ENCODE assay signal across 12 cellular contexts in genomic region chr11:27470166-27470565, GRCh38. TPM values are rescaled to one million over a fixed set of nuclear protein-coding genes. Genes with fewer than 3 reads are reported as not detected.
DNase-seq lines count a peak whose midpoint lies in the region; ATAC-seq, FAIRE-seq and TF ChIP-seq lines count a peak whose summit lies in the region.
"Had no signal": no experiment of that assay in that cellular context is flagged by ENCODE, and none has a peak within 500 bp of the region (broad histone marks: within the 10 kb centered on the region; RNA-seq: fewer than 3 reads in every experiment).

No MANE protein-coding gene starts in this region.

- intact Hi-C loops in lower leg skin (cut with DNase I; ENCODE audit: low total_unique reads), result no loop called here

- H3K9me3 ChIP-seq in HAP-1, result no peaks in the 10 kb centered on the region
- H3K9me3 ChIP-seq in astrocyte (ENCODE audit: insufficient read depth, low read depth, low read length), result no peaks in the 10 kb centered on the region
- H3K9me3 ChIP-seq in iPS-18a (ENCODE audit: control insufficient read depth, low read depth, low read length), result no peaks in the 10 kb centered on the region

- WGBS in lower leg skin, 2 donors, result 29 to 31% methylated on average over 3 of the region's 3 CpGs

- in situ Hi-C loops in HAP-1 (cut with MboI; ENCODE audit: low sequenced_read_pairs), result loop anchor here (25.0 kb wide), 1 partner anchor 108 kb away; the partner anchor contains the start of gene CCDC34

- peak overlapping the region; percentile 88 for H3K4me3 Mint-ChIP-seq in astrocyte (ENCODE audit: unreplicated experiment)

- H3K36me3 ChIP-seq in HAP-1 (replicated peaks) (no peaks in the 10 kb centered on the region), astrocyte (ENCODE audit: insufficient read depth, low read length) (no peaks in the 10 kb centered on the region), iPS-18a (ENCODE audit: control insufficient read depth, low read depth, low read length) (no peaks in the 10 kb centered on the region)

- no peak for FAIRE-seq in astrocyte (lab: Jason Lieb, UNC)

- TF ChIP-seq POLR2A in lower leg skin (IDR thresholded peaks at IDR 0.05), result no peak

- H3K36me3 Mint-ChIP-seq in astrocyte (ENCODE audit: low read depth, unreplicated experiment), result no peaks in the 10 kb centered on the region

- peaks cover 66% of the 10 kb centered on the region for H3K79me2 ChIP-seq in astrocyte (ENCODE audit: insufficient read depth, low read length)

- H3K4me1 ChIP-seq in HAP-1 (peaks cover 34% of the 10 kb centered on the region), astrocyte (ENCODE audit: insufficient read depth, low read length) (peaks cover 29% of the 10 kb centered on the region), iPS-18a (ENCODE audit: control insufficient read depth, low read depth, low read length) (peaks cover 33% of the 10 kb centered on the region)

- H3K27ac ChIP-seq in astrocyte (ENCODE audit: low read depth, low read length) (no peak overlapping the region), iPS-18a (ENCODE audit: low read length) (no peak overlapping the region)

- H3K4me2 ChIP-seq in astrocyte (ENCODE audit: low read length), result peak overlapping the region; percentile 95

- H3K4me1 Mint-ChIP-seq in astrocyte (ENCODE audit: low read depth, unreplicated experiment), result peaks cover 35% of the 10 kb centered on the region

- peak overlapping the region; percentile 65 for H3K4me3 ChIP-seq in HAP-1
- H3K4me3 ChIP-seq in astrocyte (ENCODE audit: insufficient read depth, low read depth, low read length), result peak overlapping the region; percentile 77
- peak overlapping the region; percentile 76 for H3K4me3 ChIP-seq in iPS-18a (ENCODE audit: low read length)
- peak overlapping the region; percentile 23 for H3K4me3 ChIP-seq in retinal pigment epithelial cell (ENCODE audit: low read length)
- no peak overlapping the region for H3K4me3 ChIP-seq in lower leg skin (ENCODE audit: low read depth, poor library complexity, severe bottlenecking)

- TF ChIP-seq CTCF in astrocyte (IDR thresholded peaks at IDR 0.05; ENCODE audit: insufficient read depth, low read depth, low read length) (no peak), retinal pigment epithelial cell (conservative IDR thresholded peaks at IDR 0.05; ENCODE audit: low read depth, low read length) (no peak), lower leg skin (IDR thresholded peaks at IDR 0.05) (no peak)

- H3K27me3 ChIP-seq in HAP-1 (ENCODE audit: low read depth), result no peaks in the 10 kb centered on the region
- no peaks in the 10 kb centered on the region for H3K27me3 ChIP-seq in astrocyte (ENCODE audit: insufficient read depth, low read length)
- no peaks in the 10 kb centered on the region for H3K27me3 ChIP-seq in iPS-18a (ENCODE audit: control insufficient read depth, insufficient read depth, low read length)

- peaks cover 40% of the 10 kb centered on the region for H4K20me1 ChIP-seq in astrocyte (ENCODE audit: insufficient read depth, low read length)

- ATAC-seq in GM21526 (IDR thresholded peaks at IDR 0.05; ENCODE audit: low FRiP score, unreplicated experiment) (no peak), HG03095 (IDR thresholded peaks at IDR 0.05; ENCODE audit: unreplicated experiment) (no peak)

- H3K9me3 Mint-ChIP-seq in astrocyte (ENCODE audit: unreplicated experiment), result no peaks in the 10 kb centered on the region

- H3K27me3 Mint-ChIP-seq in astrocyte (ENCODE audit: low read depth, unreplicated experiment), result no peaks in the 10 kb centered on the region

- H3K27ac Mint-ChIP-seq in astrocyte (ENCODE audit: unreplicated experiment), result no peak overlapping the region

- H2AFZ ChIP-seq in astrocyte (ENCODE audit: low read depth, low read length), result no peak overlapping the region

- H3K9ac ChIP-seq in astrocyte (ENCODE audit: low read length) (peak overlapping the region; percentile 89), iPS-18a (ENCODE audit: low read length) (peak overlapping the region; percentile 30)

- DNase-seq in HAP-1 (ENCODE audit: low spot score in 2 of 2) (no peak), astrocyte (ENCODE audit: low read depth) (no peak), retinal pigment epithelial cell (ENCODE audit: low read depth) (no peak), lower leg skin (ENCODE audit: low spot score in 2 of 2) (no peak)
- no peak for DNase-seq in effector CD8-positive, alpha-beta T cell (lab: John Stamatoyannopoulos, UW)
- DNase-seq: EL, hippocampal formation, NCI-H1048, occipital lobe had no signal

RNA-seq across cellular contexts. Expression of gene LGR4, which starts 2.4 kb away (rescaled TPM):
- total RNA-seq in astrocyte (50.0 and 54.6 TPM in 2 replicates), lower leg skin (10 to 100 TPM; 32.0 to 70.2 (median 50.4) TPM)

RNA-seq across cellular contexts. Expression of gene LIN7C, which starts 36.4 kb away (rescaled TPM):
- 34.7 and 38.7 TPM in 2 replicates for total RNA-seq in astrocyte
- total RNA-seq in lower leg skin, result 10 to 100 TPM; 29.2 to 35.6 (median 34.5) TPM
